20 cellular contexts compared by ENCODE assay signal in the genomic region with DNA sequence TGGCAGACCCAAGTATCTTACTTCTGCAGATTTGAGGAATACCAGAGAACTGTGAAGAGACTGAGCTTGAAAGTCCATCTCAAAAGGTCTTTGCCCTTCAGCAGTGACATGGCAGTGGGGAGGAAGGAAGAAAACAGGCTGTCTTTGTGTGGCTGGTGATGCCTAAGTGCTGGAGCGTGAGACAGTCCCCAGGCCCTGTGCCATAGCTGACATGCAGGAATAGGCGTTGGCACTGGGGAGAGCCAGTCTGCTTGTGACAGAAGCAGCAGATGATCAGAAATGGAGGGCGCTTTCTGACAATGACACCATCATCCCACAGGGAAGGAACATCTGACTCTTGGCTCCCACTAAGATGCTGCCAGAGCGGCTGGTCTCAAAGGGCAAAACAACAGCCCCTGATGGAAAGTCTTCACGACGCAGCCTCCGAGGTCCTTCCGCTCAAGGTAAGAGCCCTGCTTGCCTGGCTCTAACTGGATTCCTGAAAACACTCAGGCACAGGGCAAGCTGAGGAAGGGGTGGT. TPM values are rescaled to one million over a fixed set of nuclear protein-coding genes. Genes with fewer than 3 reads are reported as not detected.
DNase-seq lines count a peak whose midpoint lies in the region; ATAC-seq and TF ChIP-seq lines count a peak whose summit lies in the region.
"Had no signal": no experiment of that assay in that cellular context is flagged by ENCODE, and none has a peak within 500 bp of the region (broad histone marks: within the 10 kb centered on the region; RNA-seq: fewer than 3 reads in every experiment).

No MANE protein-coding gene starts in this region.

- H3K36me3 Mint-ChIP-seq in activated CD4-positive, alpha-beta T cell treated with anti-CD3 and anti-CD28 coated beads, Interleukin-2, amount 10 ng/mL, durations not matched to agents 24 days and 14 days (ENCODE audit: low read depth) = no peaks in the 10 kb centered on the region
- H3K36me3 Mint-ChIP-seq in T-helper 17 cell (ENCODE audit: low read depth) = no peaks in the 10 kb centered on the region
- H3K36me3 Mint-ChIP-seq: brain had no signal

- H3K9me3 Mint-ChIP-seq in activated CD4-positive, alpha-beta T cell treated with anti-CD3 and anti-CD28 coated beads, Interleukin-2, amount 10 ng/mL, durations not matched to agents 24 days and 14 days = no peaks in the 10 kb centered on the region
- H3K9me3 Mint-ChIP-seq: T-helper 1 cell treated with Interleukin-12 subunit alpha and Interleukin-12 subunit beta and Interleukin-4 antibody, amounts not matched to agents 30 μg/mL and 1 μg/mL, for 36 hours had no signal

- H3K27me3 Mint-ChIP-seq in activated CD4-positive, alpha-beta T cell treated with anti-CD3 and anti-CD28 coated beads, Interleukin-2, amount 10 ng/mL, durations not matched to agents 24 days and 14 days = no peaks in the 10 kb centered on the region
- no peaks in the 10 kb centered on the region for H3K27me3 Mint-ChIP-seq in T-helper 17 cell

- no peaks in the 10 kb centered on the region for H3K36me3 ChIP-seq in WERI-Rb-1
- H3K36me3 ChIP-seq: pancreas, tibial nerve had no signal

- peaks cover 32% of the 10 kb centered on the region for H3K4me1 Mint-ChIP-seq in activated CD4-positive, alpha-beta T cell treated with anti-CD3 and anti-CD28 coated beads, Interleukin-2, amount 10 ng/mL, durations not matched to agents 24 days and 14 days
- peaks cover 41% of the 10 kb centered on the region for H3K4me1 Mint-ChIP-seq in T-helper 17 cell

- no peak for DNase-seq in activated CD4-positive, alpha-beta T cell treated with anti-CD3 and anti-CD28 coated beads, Interleukin-2, amount 10 ng/mL, durations not matched to agents 24 days and 14 days
- DNase-seq in activated CD4-positive, alpha-beta T cell treated with anti-CD3 and anti-CD28 coated beads for 4 hours = no peak
- DNase-seq in T-helper 17 cell (no peak), globus pallidus (ENCODE audit: low spot score) (peak; percentile 79), pons (ENCODE audit: low spot score) (peak; percentile 74), HuH-7 (ENCODE audit: low spot score) (no peak), foreskin keratinocyte (no peak), WERI-Rb-1 (no peak)
- DNase-seq: 8988T; activated CD4-positive, CD25-positive, alpha-beta regulatory T cell; DMS153; erythroblast; NCI-H1105 treated with DMSO at 0.1 percent for 48 hours; NCI-H526; SHP77 had no signal

- ATAC-seq in T-helper 17 cell (no peak), foreskin keratinocyte (no peak)
- ATAC-seq: pancreas had no signal

- H3K27ac Mint-ChIP-seq in activated CD4-positive, alpha-beta T cell treated with anti-CD3 and anti-CD28 coated beads, Interleukin-2, amount 10 ng/mL, durations not matched to agents 24 days and 14 days = peak overlapping the region; percentile 4
- H3K27ac Mint-ChIP-seq in T-helper 17 cell = peak overlapping the region; percentile 98
- H3K27ac Mint-ChIP-seq: brain; T-helper 1 cell treated with Interleukin-12 subunit alpha and Interleukin-12 subunit beta and Interleukin-4 antibody, amounts not matched to agents 30 μg/mL and 1 μg/mL, for 36 hours had no signal

- intact Hi-C loops in activated CD4-positive, alpha-beta T cell treated with anti-CD3 and anti-CD28 coated beads, Interleukin-2, amount 10 ng/mL, durations not matched to agents 24 days and 14 days (cut with micrococcal nuclease) = no loop called here

- TF ChIP-seq CTCF in foreskin keratinocyte (conservative IDR thresholded peaks at IDR 0.05) (no peak), WERI-Rb-1 (IDR thresholded peaks at IDR 0.05; ENCODE audit: low read depth, low read length) (no peak)

- no peaks in the 10 kb centered on the region for H3K9me3 ChIP-seq in T-helper 17 cell (ENCODE audit: control insufficient read depth, low read length, poor library complexity, severe bottlenecking)
- H3K9me3 ChIP-seq in WERI-Rb-1 (ENCODE audit: severe bottlenecking) = no peaks in the 10 kb centered on the region
- H3K9me3 ChIP-seq: pancreas, tibial nerve had no signal

- H3K4me1 ChIP-seq in foreskin keratinocyte = peaks cover 7% of the 10 kb centered on the region

- no peak overlapping the region for H3K4me3 ChIP-seq in WERI-Rb-1 (ENCODE audit: low read depth, low read length)
- H3K4me3 ChIP-seq: pancreas, tibial nerve had no signal

- no peaks in the 10 kb centered on the region for H3K27me3 ChIP-seq in foreskin keratinocyte
- no peaks in the 10 kb centered on the region for H3K27me3 ChIP-seq in WERI-Rb-1 (ENCODE audit: insufficient read depth, low read depth, severe bottlenecking)
- H3K27me3 ChIP-seq: pancreas, tibial nerve had no signal

- H3K27ac ChIP-seq in foreskin keratinocyte (no peak overlapping the region), WERI-Rb-1 (no peak overlapping the region)
- H3K27ac ChIP-seq: C4-2B, pancreas had no signal

- H3K4me3 Mint-ChIP-seq in activated CD4-positive, alpha-beta T cell treated with anti-CD3 and anti-CD28 coated beads, Interleukin-2, amount 10 ng/mL, durations not matched to agents 24 days and 14 days = no peak overlapping the region
- H3K4me3 Mint-ChIP-seq in T-helper 17 cell = no peak overlapping the region
- H3K4me3 Mint-ChIP-seq: brain; T-helper 1 cell treated with Interleukin-12 subunit alpha and Interleukin-12 subunit beta and Interleukin-4 antibody, amounts not matched to agents 30 μg/mL and 1 μg/mL, for 36 hours had no signal

RNA-seq across cellular contexts. Expression of a gene that starts 15.5 kb away (rescaled TPM):
- total RNA-seq in activated CD4-positive, alpha-beta T cell treated with anti-CD3 and anti-CD28 coated beads, Interleukin-2, amount 10 ng/mL, durations not matched to agents 24 days and 14 days = 13.5 and 17.3 TPM in 2 replicates
- total RNA-seq in T-helper 17 cell = 10 to 100 TPM; 32.0 to 51.9 TPM
- total RNA-seq in foreskin keratinocyte = 1.8 and 4.2 TPM in 2 replicates
- polyA plus RNA-seq in foreskin keratinocyte = 3.6 and 6.4 TPM in 2 replicates

Comparison
In these comparisons a context has a peak if more than half of its experiments do, and no peak if none do; other contexts are left out.
1. DNase-seq: peak in globus pallidus (single experiment) and pons (single experiment); none in activated CD4-positive, alpha-beta T cell treated with anti-CD3 and anti-CD28 coated beads, Interleukin-2, amount 10 ng/mL, durations not matched to agents 24 days and 14 days (single experiment), activated CD4-positive, alpha-beta T cell treated with anti-CD3 and anti-CD28 coated beads for 4 hours (0 of 2), T-helper 17 cell (0 of 3), HuH-7 (single experiment), foreskin keratinocyte (0 of 2) and WERI-Rb-1 (single experiment).